In genomic region chr17:57521606-57522435, GRCh38 we compare ENCODE assay signal across 13 cellular contexts.
DNase-seq lines count a peak whose midpoint lies in the region; ATAC-seq and TF ChIP-seq lines count a peak whose summit lies in the region.
"Had no signal": no experiment of that assay in that cellular context is flagged by ENCODE, and none has a peak within 500 bp of the region (broad histone marks: within the 10 kb centered on the region; RNA-seq: fewer than 3 reads in every experiment).

No MANE protein-coding gene starts in this region.

- H4K20me1 ChIP-seq in OCI-LY7 (ENCODE audit: insufficient read depth, low read length) (no peaks in the 10 kb centered on the region), GM23248 (ENCODE audit: insufficient read depth) (no peaks in the 10 kb centered on the region)

- no peaks in the 10 kb centered on the region for H3K79me2 ChIP-seq in OCI-LY7 (ENCODE audit: insufficient read depth, low read depth, low read length)
- no peaks in the 10 kb centered on the region for H3K79me2 ChIP-seq in GM23248 (ENCODE audit: insufficient read depth)

- H3K4me1 ChIP-seq in left ventricle myocardium inferior (peaks cover 67% of the 10 kb centered on the region), OCI-LY7 (ENCODE audit: insufficient read depth, low read length, poor library complexity, severe bottlenecking) (peaks cover 56% of the 10 kb centered on the region), GM23248 (ENCODE audit: insufficient read depth) (peaks cover 27% of the 10 kb centered on the region)
- H3K4me1 ChIP-seq: transverse colon had no signal

- peaks cover 11% of the 10 kb centered on the region; the same call in 1 of the 2 replicates for H3F3A ChIP-seq in GM23248 (ENCODE audit: insufficient read depth)

- intact Hi-C loops in left ventricle myocardium inferior (cut with micrococcal nuclease) (no loop called here), left ventricle myocardium superior (cut with micrococcal nuclease) (no loop called here), OCI-LY7 (cut with micrococcal nuclease; ENCODE audit: unreplicated experiment) (no loop called here), MCF 10A (cut with micrococcal nuclease) (no loop called here)

- H3K27ac ChIP-seq in left ventricle myocardium inferior (replicated peaks) (peak overlapping the region; percentile 9), OCI-LY7 (ENCODE audit: low read depth, low read length, poor library complexity, severe bottlenecking) (peak overlapping the region; percentile 10), GM23248 (no peak overlapping the region)
- H3K27ac ChIP-seq: transverse colon had no signal

- H3K27me3 ChIP-seq in left ventricle myocardium inferior (ENCODE audit: low read depth) (no peaks in the 10 kb centered on the region), GM23248 (replicated peaks; ENCODE audit: insufficient read depth) (no peaks in the 10 kb centered on the region)
- H3K27me3 ChIP-seq: transverse colon had no signal

- no peak overlapping the region for H3K9ac ChIP-seq in GM23248

- H3K4me2 ChIP-seq in OCI-LY7 (ENCODE audit: low read length) (peak overlapping the region; percentile 46), GM23248 (ENCODE audit: unreplicated experiment) (no peak overlapping the region)

- in situ Hi-C loops in GM23248 (cut with MboI): no loop called here

- no peak overlapping the region for H2AFZ ChIP-seq in OCI-LY7 (ENCODE audit: low read length)
- H2AFZ ChIP-seq in GM23248: no peak overlapping the region

- peak overlapping the region in 1 of 2 donors; percentile 57 for H3K27ac Mint-ChIP-seq in stimulated activated naive CD8-positive, alpha-beta T cell treated with anti-CD3 and anti-CD28 coated beads, Interleukin-15, amount 100 ng/mL, for 72 hours
- H3K27ac Mint-ChIP-seq in MCF 10A (ENCODE audit: low read depth, unreplicated experiment): no peak overlapping the region

- DNase-seq in left ventricle myocardium inferior (no peak), left ventricle myocardium superior (no peak), OCI-LY7 (ENCODE audit: low spot score) (no peak), mesenteric fat pad (ENCODE audit: low spot score) (peak; percentile 47), GM23248 (no peak), activated gamma-delta T cell treated with Interleukin-2 at 50 U/mL for 16 hours (no peak), MCF 10A (ENCODE audit: unreplicated experiment) (no peak)
- no peak for DNase-seq in stimulated activated naive CD8-positive, alpha-beta T cell treated with anti-CD3 and anti-CD28 coated beads, Interleukin-15, amount 100 ng/mL, for 72 hours
- DNase-seq: anterior cingulate cortex; effector memory CD8-positive, alpha-beta T cell; NCI-H1417 treated with DMSO at 0.1 percent for 48 hours; retina; transverse colon had no signal

- H3K9me3 ChIP-seq in left ventricle myocardium inferior (replicated peaks) (no peaks in the 10 kb centered on the region), OCI-LY7 (ENCODE audit: low read length) (no peaks in the 10 kb centered on the region), GM23248 (ENCODE audit: low read depth) (no peaks in the 10 kb centered on the region)
- H3K9me3 ChIP-seq: transverse colon had no signal

- no peaks in the 10 kb centered on the region for H3K27me3 Mint-ChIP-seq in stimulated activated naive CD8-positive, alpha-beta T cell treated with anti-CD3 and anti-CD28 coated beads, Interleukin-15, amount 100 ng/mL, for 72 hours
- H3K27me3 Mint-ChIP-seq in MCF 10A (ENCODE audit: insufficient read depth, unreplicated experiment): no peaks in the 10 kb centered on the region
- H3K27me3 Mint-ChIP-seq: effector memory CD8-positive, alpha-beta T cell had no signal

- CTCF ChIA-PET in OCI-LY7 (lab: Charles Lee; ENCODE audit: unreplicated experiment) (interaction anchor here (1.1 kb wide), 1 partner anchor 28 kb away, joined by 3 read pairs; no protein-coding TSS in a partner anchor), MCF 10A (lab: Yijun Ruan, JAX) (interaction anchor here (0.5 to 1.9 kb wide), 3 partner anchors 141 to 284 kb away, joined by 3 to 7 read pairs (median 3); no protein-coding TSS in a partner anchor)

- TF ChIP-seq CTCF in left ventricle myocardium inferior (IDR thresholded peaks at IDR 0.05; ENCODE audit: borderline replicate concordance) (no peak), OCI-LY7 (conservative IDR thresholded peaks at IDR 0.05; ENCODE audit: low read length) (no peak), MCF 10A (IDR thresholded peaks at IDR 0.05; ENCODE audit: unreplicated experiment) (no peak)

- H3K9me3 Mint-ChIP-seq in stimulated activated naive CD8-positive, alpha-beta T cell treated with anti-CD3 and anti-CD28 coated beads, Interleukin-15, amount 100 ng/mL, for 72 hours: no peaks in the 10 kb centered on the region
- H3K9me3 Mint-ChIP-seq in MCF 10A (ENCODE audit: unreplicated experiment): no peaks in the 10 kb centered on the region
- H3K9me3 Mint-ChIP-seq: effector memory CD8-positive, alpha-beta T cell had no signal

- peaks cover 11% of the 10 kb centered on the region for H3K4me1 Mint-ChIP-seq in stimulated activated naive CD8-positive, alpha-beta T cell treated with anti-CD3 and anti-CD28 coated beads, Interleukin-15, amount 100 ng/mL, for 72 hours
- peaks cover 27% of the 10 kb centered on the region for H3K4me1 Mint-ChIP-seq in MCF 10A (ENCODE audit: insufficient read depth, unreplicated experiment)

- H3K9me2 ChIP-seq in OCI-LY7 (ENCODE audit: insufficient read depth, low read length) (no peaks in the 10 kb centered on the region), GM23248 (ENCODE audit: insufficient read depth) (no peaks in the 10 kb centered on the region)

- no peak for ATAC-seq in left ventricle myocardium superior
- ATAC-seq in stimulated activated naive CD8-positive, alpha-beta T cell treated with anti-CD3 and anti-CD28 coated beads, Interleukin-15, amount 100 ng/mL, for 72 hours: no peak
- ATAC-seq: effector memory CD8-positive, alpha-beta T cell had no signal

- H3K4me3 ChIP-seq in left ventricle myocardium inferior: no peak overlapping the region
- no peak overlapping the region for H3K4me3 ChIP-seq in OCI-LY7 (ENCODE audit: low read depth, low read length, poor library complexity, severe bottlenecking)
- no peak overlapping the region for H3K4me3 ChIP-seq in GM23248
- H3K4me3 ChIP-seq: transverse colon had no signal

- H3K36me3 Mint-ChIP-seq in MCF 10A (ENCODE audit: insufficient read depth, unreplicated experiment): peaks cover 22% of the 10 kb centered on the region

- WGBS in GM23248 (ENCODE audit: low coverage in 1 of 2, low lambda C conversion rate in 2 of 2, missing lambda C conversion rate in 2 of 2), 2 experiments: 96% methylated on average over 14 of the region's 14 CpGs

- no peaks in the 10 kb centered on the region for H3K36me3 ChIP-seq in left ventricle myocardium inferior
- H3K36me3 ChIP-seq in OCI-LY7 (ENCODE audit: insufficient read depth, low read length): no peaks in the 10 kb centered on the region
- no peaks in the 10 kb centered on the region for H3K36me3 ChIP-seq in GM23248 (ENCODE audit: low read depth)
- H3K36me3 ChIP-seq: transverse colon had no signal

- H3K4me3 Mint-ChIP-seq in stimulated activated naive CD8-positive, alpha-beta T cell treated with anti-CD3 and anti-CD28 coated beads, Interleukin-15, amount 100 ng/mL, for 72 hours: no peak overlapping the region
- H3K4me3 Mint-ChIP-seq in MCF 10A (ENCODE audit: unreplicated experiment): no peak overlapping the region
- H3K4me3 Mint-ChIP-seq: effector memory CD8-positive, alpha-beta T cell had no signal

- BruUV-seq in OCI-LY7 (replicated peaks; lab: Mats Ljungman, UMichigan): no TSS peak
- BruUV-seq in MCF 10A (replicated peaks; lab: Mats Ljungman, UMichigan): no TSS peak

- POLR2A ChIA-PET in OCI-LY7 (lab: Charles Lee) (interaction anchor here (1.0 to 1.8 kb wide), 2 partner anchors 15 to 28 kb away, joined by 3 to 5 read pairs; no protein-coding TSS in a partner anchor), MCF 10A (lab: Yijun Ruan, JAX) (interaction anchor here (0.7 kb wide), 1 partner anchor 45 kb away, joined by 3 read pairs; no protein-coding TSS in a partner anchor)
